ENCODE assay signal across 9 cellular contexts in genomic region chr7:55074008-55074499, GRCh38. TPM values are rescaled to one million over a fixed set of nuclear protein-coding genes. Genes with fewer than 3 reads are reported as not detected.
DNase-seq lines count a peak whose midpoint lies in the region; ATAC-seq and TF ChIP-seq lines count a peak whose summit lies in the region.
"Had no signal": no experiment of that assay in that cellular context is flagged by ENCODE, and none has a peak within 500 bp of the region (broad histone marks: within the 10 kb centered on the region; RNA-seq: fewer than 3 reads in every experiment).

No MANE protein-coding gene starts in this region.

- no peaks in the 10 kb centered on the region for H4K20me1 ChIP-seq in PC-9 (ENCODE audit: insufficient read depth)

- peaks cover 100% of the 10 kb centered on the region for H3K79me2 ChIP-seq in PC-9 (ENCODE audit: low read depth)

- ATAC-seq in GM18861 (IDR thresholded peaks at IDR 0.05; ENCODE audit: unreplicated experiment), result peak; percentile 66
- ATAC-seq in HG02973 (IDR thresholded peaks at IDR 0.05; ENCODE audit: unreplicated experiment), result peak; percentile 88

- peaks cover 56% of the 10 kb centered on the region for H3K36me3 ChIP-seq in PC-9 (ENCODE audit: low read depth)
- H3K36me3 ChIP-seq: neutrophil had no signal

- H3K4me1 ChIP-seq in PC-9 (replicated peaks; ENCODE audit: insufficient read depth), result peaks cover 45% of the 10 kb centered on the region

- in situ Hi-C loops in ACHN (cut with HindIII; ENCODE audit: low pct_ligation_motif_present, low pct_unique_long_range_greater_than_20kb, low sequenced_read_pairs), result no loop called here

- H3K27ac ChIP-seq in PC-9, result peak overlapping the region; percentile 86
- H3K27ac ChIP-seq: neutrophil had no signal

- peak overlapping the region; percentile 67 for H3K4me2 ChIP-seq in PC-9

- peak overlapping the region; percentile 32; the same call in 1 of the 2 replicates for H3K4me3 ChIP-seq in PC-9

- DNase-seq in ACHN (peak; percentile 99), PC-9 (peak; percentile 94 to 100), brain pericyte (ENCODE audit: low read depth, low spot score) (peak; percentile 63), lung microvascular endothelial cell (ENCODE audit: low read depth in 2 of 2) (peak; percentile 59 to 85), middle frontal gyrus (ENCODE audit: extremely low spot score, low spot score) (no peak), DMS 273 treated with DMSO at 0.1 percent for 48 hours (lab: John Stamatoyannopoulos, UW) (no peak)

- H3K9me3 ChIP-seq in PC-9 (ENCODE audit: insufficient read depth, low read depth), result no peaks in the 10 kb centered on the region
- H3K9me3 ChIP-seq: neutrophil had no signal

- intact Hi-C loops in PC-9 (cut with micrococcal nuclease; ENCODE audit: unreplicated experiment), result loop anchor here (1.0 to 2.0 kb wide), 5 partner anchors 9 to 243 kb away; no protein-coding TSS in a partner anchor

- H3K27me3 ChIP-seq in PC-9 (ENCODE audit: insufficient read depth, low read depth), result no peaks in the 10 kb centered on the region
- H3K27me3 ChIP-seq: neutrophil had no signal

- H2AFZ ChIP-seq in PC-9, result peak overlapping the region; percentile 12; the same call in 1 of the 2 replicates

- TF ChIP-seq CTCF in PC-9 (conservative IDR thresholded peaks at IDR 0.05), result no peak

- POLR2A ChIA-PET in PC-9 (lab: Charles Lee; ENCODE audit: unreplicated experiment), result interaction anchor here (0.6 to 1.7 kb wide), 2 partner anchors 59 to 73 kb away, joined by 5 to 11 read pairs; no protein-coding TSS in a partner anchor

- H3F3A ChIP-seq in PC-9 (ENCODE audit: insufficient read depth, low read depth), result peaks cover 75% of the 10 kb centered on the region

- H3K9me2 ChIP-seq in PC-9 (ENCODE audit: insufficient read depth), result no peaks in the 10 kb centered on the region

- TSS peak; percentile 30 for BruUV-seq in PC-9 (replicated peaks; lab: Mats Ljungman, UMichigan)

- CTCF ChIA-PET in PC-9 (lab: Charles Lee), result interaction anchor here (0.6 kb wide), 1 partner anchor 171 kb away, joined by 4 read pairs; no protein-coding TSS in a partner anchor

RNA-seq across cellular contexts. Expression of gene EGFR, which starts 55.2 kb away (rescaled TPM):
- total RNA-seq in PC-9 (2021) (324 and 342 TPM in 2 replicates), lung microvascular endothelial cell (0.20 and 0.65 TPM in 2 replicates)

Comparison
In these comparisons a context has a peak if more than half of its experiments do, and no peak if none do; other contexts are left out.
1. DNase-seq: peak in ACHN (single experiment), PC-9 (2 of 2), brain pericyte (single experiment) and lung microvascular endothelial cell (2 of 2); none in middle frontal gyrus (single experiment) and DMS 273 treated with DMSO at 0.1 percent for 48 hours (single experiment).
2. RNA of gene EGFR, which starts 55.2 kb away (total RNA-seq): 324 to 342 TPM in PC-9; 0.20 to 0.65 TPM in lung microvascular endothelial cell; every median in the first group is over 100 times any median in the second.